ENCODE assay signal across 8 cellular contexts in the genomic region with DNA sequence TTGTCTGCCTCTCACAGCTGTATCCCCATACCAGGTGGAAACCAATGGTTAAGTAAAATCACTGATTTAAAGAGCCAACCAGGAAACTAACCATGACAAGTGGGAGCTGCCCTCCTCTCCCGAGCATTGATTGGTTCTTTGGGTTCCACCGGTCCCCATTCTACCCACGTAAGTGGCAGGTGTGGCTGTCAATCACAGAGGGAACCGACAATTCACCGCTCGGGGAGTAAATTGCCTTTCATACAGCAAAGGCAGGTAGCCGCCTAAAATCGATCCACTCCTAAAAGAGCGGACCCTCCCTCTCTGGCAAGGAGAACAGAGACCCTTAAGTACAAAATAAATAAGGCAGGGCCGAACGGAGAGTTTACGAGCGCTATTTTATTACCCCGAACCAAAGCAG. TPM values are rescaled to one million over a fixed set of nuclear protein-coding genes. Genes with fewer than 3 reads are reported as not detected.
DNase-seq lines count a peak whose midpoint lies in the region; ATAC-seq and TF ChIP-seq lines count a peak whose summit lies in the region.

No MANE protein-coding gene starts in this region.

- H3K36me3 Mint-ChIP-seq in activated naive CD8-positive, alpha-beta T cell = peaks cover 2% of the 10 kb centered on the region

- peak overlapping the region; percentile 87 for H3K4me3 Mint-ChIP-seq in activated naive CD8-positive, alpha-beta T cell

- no peak overlapping the region for H2AFZ ChIP-seq in osteoblast (ENCODE audit: low read length)

- intact Hi-C loops in Right ventricle myocardium superior (cut with DNase I) = no loop called here

- no peaks in the 10 kb centered on the region for H3K4me1 ChIP-seq in osteoblast (ENCODE audit: insufficient read depth, low read length)

- no peaks in the 10 kb centered on the region for H4K20me1 ChIP-seq in osteoblast (ENCODE audit: insufficient read depth, low read length)

- H3K27ac Mint-ChIP-seq in activated naive CD8-positive, alpha-beta T cell = no peak overlapping the region

- in situ Hi-C loops in ACHN (cut with HindIII; ENCODE audit: low pct_ligation_motif_present, low pct_unique_long_range_greater_than_20kb, low sequenced_read_pairs) = no loop called here

- H3K9me3 ChIP-seq in osteoblast (ENCODE audit: low read depth, low read length) = no peaks in the 10 kb centered on the region

- H3K27me3 ChIP-seq in osteoblast (ENCODE audit: insufficient read depth, low read length) = peaks cover 20% of the 10 kb centered on the region

- peaks cover 12% of the 10 kb centered on the region for H3K4me1 Mint-ChIP-seq in activated naive CD8-positive, alpha-beta T cell (ENCODE audit: low read depth)

- H3K4me2 ChIP-seq in osteoblast (ENCODE audit: insufficient read depth, low read length) = peak overlapping the region; percentile 66

- H3K36me3 ChIP-seq in osteoblast (ENCODE audit: insufficient read depth, low read length) = no peaks in the 10 kb centered on the region

- H3K27me3 Mint-ChIP-seq in activated naive CD8-positive, alpha-beta T cell = peaks cover 47% of the 10 kb centered on the region

- DNase-seq in ACHN (peak; percentile 95), NCI-H2196 treated with DMSO at 0.1 percent for 48 hours (lab: John Stamatoyannopoulos, UW; ENCODE audit: unreplicated experiment) (peak; percentile 63), Right ventricle myocardium superior (peak; percentile 62), osteoblast (ENCODE audit: insufficient read length, low spot score, missing footprints) (peak; percentile 67)

- no peak for TF ChIP-seq CTCF in osteoblast (IDR thresholded peaks at IDR 0.05; ENCODE audit: extremely low read depth, low read depth, low read length)

- ATAC-seq in GM21360 (IDR thresholded peaks at IDR 0.05; ENCODE audit: unreplicated experiment) (peak; percentile 62), Right ventricle myocardium superior (ENCODE audit: poor library complexity) (peak; percentile 94), GM19328 (IDR thresholded peaks at IDR 0.05; ENCODE audit: unreplicated experiment) (no peak), HG02852 (IDR thresholded peaks at IDR 0.05; ENCODE audit: unreplicated experiment) (no peak)

- H3K9me3 Mint-ChIP-seq in activated naive CD8-positive, alpha-beta T cell (ENCODE audit: low read depth) = no peaks in the 10 kb centered on the region

- H3K27ac ChIP-seq in osteoblast (ENCODE audit: low read depth, low read length) = no peak overlapping the region

- H3K79me2 ChIP-seq in osteoblast (ENCODE audit: insufficient read depth, low read length) = no peaks in the 10 kb centered on the region

- H3K4me3 ChIP-seq in osteoblast (ENCODE audit: insufficient read depth, low read length) = peak overlapping the region; percentile 23

RNA-seq across cellular contexts. Expression of gene ERC2, which starts 1.2 kb away (rescaled TPM):
- total RNA-seq in Right ventricle myocardium superior (0.81 TPM), osteoblast (0.36 TPM in 1 of 2 replicates, not detected in the other)

Comparison
In these comparisons a context has a peak if more than half of its experiments do, and no peak if none do; other contexts are left out.
1. ATAC-seq: peak in GM21360 (single experiment) and Right ventricle myocardium superior (single experiment); none in GM19328 (single experiment) and HG02852 (single experiment).
2. Peak in every context shown above with its lines, with median percentiles within 50 percentile points of each other: DNase-seq.